ENCODE assay signal across 26 cellular contexts in the genomic region with DNA sequence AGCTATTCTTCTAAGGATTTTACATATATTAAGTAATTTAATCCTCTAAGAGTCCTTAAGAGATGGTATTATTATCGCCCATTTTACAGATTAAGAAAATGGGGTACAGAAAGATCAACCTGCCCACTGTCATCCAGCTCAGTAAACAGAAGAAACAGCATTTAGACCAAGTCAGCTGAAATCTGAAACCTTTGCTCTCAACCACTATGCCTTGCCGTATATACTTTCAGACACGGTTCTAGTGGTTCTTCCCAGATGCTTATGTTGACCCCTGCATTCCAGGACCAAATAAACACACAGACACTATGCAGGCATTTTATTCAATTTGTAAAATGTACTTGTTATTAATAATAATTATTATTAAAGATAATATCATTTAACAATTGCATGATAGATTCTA.
A peak's percentile ranks its signal among the peaks of the same experiment; 100 is the strongest.
DNase-seq lines count a peak whose midpoint lies in the region; ATAC-seq and TF ChIP-seq lines count a peak whose summit lies in the region.
"Had no signal": no experiment of that assay in that cellular context is flagged by ENCODE, and none has a peak within 500 bp of the region (broad histone marks: within the 10 kb centered on the region; RNA-seq: fewer than 3 reads in every experiment).

No MANE protein-coding gene starts in this region.

- no peak overlapping the region for H4K91ac ChIP-seq in trophoblast cell (ENCODE audit: low read depth, low read length)

- H2AK5ac ChIP-seq in trophoblast cell (ENCODE audit: low read length), result no peak overlapping the region

- TF ChIP-seq CTCF in GM20000 (IDR thresholded peaks at IDR 0.05; ENCODE audit: extremely low read depth, missing control alignments), result no peak

- no peak overlapping the region for H3K23ac ChIP-seq in trophoblast cell (ENCODE audit: low read length)

- no peak for ATAC-seq in HG02571 (IDR thresholded peaks at IDR 0.05; ENCODE audit: unreplicated experiment)
- ATAC-seq: gastrocnemius medialis, left lobe of liver, psoas muscle had no signal

- H3K4ac ChIP-seq in trophoblast cell (ENCODE audit: low read depth, low read length), result no peak overlapping the region

- H3K36me3 ChIP-seq in ectodermal cell (ENCODE audit: control insufficient read depth, insufficient read depth, low read length) (no peaks in the 10 kb centered on the region), trophoblast cell (ENCODE audit: control insufficient read depth in 1 of 2, insufficient read depth in 2 of 2, low read length in 2 of 2) (no peaks in the 10 kb centered on the region)
- H3K36me3 ChIP-seq: gastrocnemius medialis, suprapubic skin had no signal

- H2BK12ac ChIP-seq in trophoblast cell (ENCODE audit: low read length), result no peak overlapping the region

- H3K18ac ChIP-seq in trophoblast cell (ENCODE audit: low read length), result no peak overlapping the region

- H3K4me1 ChIP-seq in ectodermal cell (ENCODE audit: control insufficient read depth, insufficient read depth, low read length), result peaks cover 11% of the 10 kb centered on the region
- H3K4me1 ChIP-seq in trophoblast cell (ENCODE audit: control insufficient read depth in 1 of 2, insufficient read depth in 2 of 2, low read length in 2 of 2), result peaks cover 0 to 6% of the 10 kb centered on the region in 2 experiments
- H3K4me1 ChIP-seq: gastrocnemius medialis, psoas muscle, suprapubic skin had no signal

- H3K4me2 ChIP-seq in trophoblast cell (ENCODE audit: low read length), result no peak overlapping the region

- no peak overlapping the region for H2BK5ac ChIP-seq in trophoblast cell (ENCODE audit: low read depth, low read length, poor library complexity)

- H3K9me3 ChIP-seq in ectodermal cell (ENCODE audit: control insufficient read depth, low read length) (no peaks in the 10 kb centered on the region), trophoblast cell (ENCODE audit: insufficient read depth, low read depth, low read length) (no peaks in the 10 kb centered on the region)
- H3K9me3 ChIP-seq: gastrocnemius medialis, psoas muscle, suprapubic skin had no signal

- peak; percentile 12 for DNase-seq in DMS 273 (lab: John Stamatoyannopoulos, UW; ENCODE audit: unreplicated experiment)
- no peak for DNase-seq in DMS 273 treated with DMSO at 0.1 percent for 48 hours (lab: John Stamatoyannopoulos, UW)
- DNase-seq in DMS53 treated with DMSO at 0.1 percent for 48 hours (lab: John Stamatoyannopoulos, UW; ENCODE audit: unreplicated experiment), result peak; percentile 31
- peak; percentile 41 for DNase-seq in NCI-H526 treated with DMSO at 0.1 percent for 48 hours (lab: John Stamatoyannopoulos, UW)
- DNase-seq in trophoblast cell, result no peak
- DNase-seq in GM20000 (ENCODE audit: low spot score), result no peak
- DNase-seq: activated CD4-positive, alpha-beta T cell treated with anti-CD3 and anti-CD28 coated beads for 48 hours; activated CD8-positive, alpha-beta memory T cell treated with anti-CD3 and anti-CD28 coated beads for 24 hours; activated gamma-delta T cell; activated naive CD8-positive, alpha-beta T cell treated with anti-CD3 and anti-CD28 coated beads, Interleukin-2, amount 10 ng/mL, durations not matched to agents 7 days and 5 days; activated T-cell treated with anti-CD3 and anti-CD28 coated beads, Interleukin-2, amount 50 U/mL, for 1 hour; central memory CD4-positive, alpha-beta T cell; gastrocnemius medialis; GOT3; hippocampal formation; immature natural killer cell; mesendoderm; NCI-H1048; OCI-M1; psoas muscle; stimulated activated naive CD4-positive, alpha-beta T cell had no signal

- H3K4me3 ChIP-seq in ectodermal cell (ENCODE audit: insufficient read depth, low read depth, low read length) (no peak overlapping the region), trophoblast cell (ENCODE audit: low read depth, low read length) (no peak overlapping the region)
- H3K4me3 ChIP-seq: gastrocnemius medialis, psoas muscle, suprapubic skin had no signal

- H3K27me3 ChIP-seq in ectodermal cell (ENCODE audit: control insufficient read depth, insufficient read depth, low read length, poor library complexity, severe bottlenecking) (no peaks in the 10 kb centered on the region), trophoblast cell (ENCODE audit: insufficient read depth, low read length) (no peaks in the 10 kb centered on the region)
- H3K27me3 ChIP-seq: gastrocnemius medialis had no signal

- peaks cover 4% of the 10 kb centered on the region for H3K79me1 ChIP-seq in trophoblast cell (ENCODE audit: low read length)

- 49 to 64% methylated on average over 3 of the region's 3 CpGs for WGBS in ectodermal cell, 2 experiments
- no CpG with 5 or more reads among the region's 3 CpGs for WGBS in trophoblast cell (ENCODE audit: extremely low coverage, insufficient coverage, insufficient read length)

- H3K9ac ChIP-seq in trophoblast cell (ENCODE audit: low read length), result no peak overlapping the region

- no peak overlapping the region for H4K12ac ChIP-seq in trophoblast cell (ENCODE audit: low read depth, low read length)

- no peaks in the 10 kb centered on the region for H3K79me2 ChIP-seq in trophoblast cell (ENCODE audit: control insufficient read depth, insufficient read depth, low read length, poor library complexity)

- no peak overlapping the region for H3K14ac ChIP-seq in trophoblast cell (ENCODE audit: low read length)

- H2BK120ac ChIP-seq in trophoblast cell (ENCODE audit: insufficient read depth, low read length, poor library complexity), result no peak overlapping the region

- H3K27ac ChIP-seq in ectodermal cell (ENCODE audit: insufficient read depth, low read depth, low read length, poor library complexity, severe bottlenecking) (peak overlapping the region; percentile 28), trophoblast cell (ENCODE audit: low read depth, low read length) (no peak overlapping the region)
- H3K27ac ChIP-seq: 22Rv1, gastrocnemius medialis, psoas muscle, suprapubic skin had no signal

- H2AFZ ChIP-seq in trophoblast cell (ENCODE audit: insufficient read depth, low read length, poor library complexity), result no peak overlapping the region

- no peak overlapping the region for H4K8ac ChIP-seq in trophoblast cell (ENCODE audit: low read depth, low read length)

Comparison
In these comparisons a context has a peak if more than half of its experiments do, and no peak if none do; other contexts are left out.
1. DNase-seq: peak in DMS 273 (single experiment), DMS53 treated with DMSO at 0.1 percent for 48 hours (single experiment) and NCI-H526 treated with DMSO at 0.1 percent for 48 hours (single experiment); none in DMS 273 treated with DMSO at 0.1 percent for 48 hours (single experiment), trophoblast cell (0 of 2) and GM20000 (single experiment).